In genomic region chr16:64180136-64180900, GRCh38 we compare ENCODE assay signal across 23 cellular contexts.
A peak's percentile ranks its signal among the peaks of the same experiment; 100 is the strongest.
DNase-seq lines count a peak whose midpoint lies in the region; ATAC-seq, FAIRE-seq and TF ChIP-seq lines count a peak whose summit lies in the region.
"Had no signal": no experiment of that assay in that cellular context is flagged by ENCODE, and none has a peak within 500 bp of the region (broad histone marks: within the 10 kb centered on the region; RNA-seq: fewer than 3 reads in every experiment).

No MANE protein-coding gene starts in this region.

- H3K27ac ChIP-seq in astrocyte (ENCODE audit: low read depth, low read length), result no peak overlapping the region
- H3K27ac ChIP-seq in mesenchymal stem cell (ENCODE audit: low read length, poor library complexity, severe bottlenecking), result peak overlapping the region; percentile 93
- no peak overlapping the region for H3K27ac ChIP-seq in PC-3 (ENCODE audit: low read length)
- H3K27ac ChIP-seq: 22Rv1; BLaER1 treated with 17β-estradiol and CSF1 and Interleukin-3, amounts not matched to agents 10 nM and 100 nM; SJSA1 had no signal

- peak overlapping the region; percentile 40 for H2BK5ac ChIP-seq in mesenchymal stem cell (ENCODE audit: low read depth, low read length, poor library complexity, severe bottlenecking)

- H3K9me2 ChIP-seq in PC-3 (replicated peaks; ENCODE audit: low read length), result no peaks in the 10 kb centered on the region

- H3K36me3 ChIP-seq in astrocyte (ENCODE audit: insufficient read depth, low read length), result no peaks in the 10 kb centered on the region
- H3K36me3 ChIP-seq in kidney epithelial cell (ENCODE audit: control insufficient read depth, insufficient read depth, low read length), result no peaks in the 10 kb centered on the region
- H3K36me3 ChIP-seq in mesenchymal stem cell (ENCODE audit: control insufficient read depth in 1 of 2, insufficient read depth in 2 of 2, low read depth in 1 of 2, low read length in 2 of 2), result no peaks in the 10 kb centered on the region
- H3K36me3 ChIP-seq in PC-3 (ENCODE audit: low read depth, low read length), result no peaks in the 10 kb centered on the region
- H3K36me3 ChIP-seq: SJSA1 had no signal

- WGBS in mesenchymal stem cell, result 89% methylated on average over 2 of the region's 4 CpGs

- no peak for TF ChIP-seq CTCF in astrocyte (IDR thresholded peaks at IDR 0.05; ENCODE audit: insufficient read depth, low read depth, low read length)
- TF ChIP-seq CTCF in kidney epithelial cell (IDR thresholded peaks at IDR 0.05; ENCODE audit: insufficient read depth, low read length, poor library complexity, severe bottlenecking), result no peak
- no peak for TF ChIP-seq CTCF in PC-3 (conservative IDR thresholded peaks at IDR 0.05; ENCODE audit: low read depth, low read length)

- H3K4me3 ChIP-seq in astrocyte (ENCODE audit: insufficient read depth, low read depth, low read length) (no peak overlapping the region), kidney epithelial cell (ENCODE audit: low read depth, low read length) (no peak overlapping the region), mesenchymal stem cell (ENCODE audit: insufficient read depth in 1 of 2, low read depth in 1 of 2, low read length in 2 of 2) (no peak overlapping the region), PC-3 (ENCODE audit: low read length) (no peak overlapping the region)
- H3K4me3 ChIP-seq: BLaER1 treated with 17β-estradiol and CSF1 and Interleukin-3, amounts not matched to agents 10 nM and 100 nM; SJSA1 had no signal

- H3K9ac ChIP-seq in astrocyte (ENCODE audit: low read length), result no peak overlapping the region
- H3K9ac ChIP-seq in mesenchymal stem cell (ENCODE audit: low read length), result no peak overlapping the region
- H3K9ac ChIP-seq in PC-3 (ENCODE audit: low read length), result no peak overlapping the region
- H3K9ac ChIP-seq: BLaER1 treated with 17β-estradiol and CSF1 and Interleukin-3, amounts not matched to agents 10 nM and 100 nM had no signal

- H2BK12ac ChIP-seq in mesenchymal stem cell (ENCODE audit: low read length in 2 of 2), result no peak overlapping the region

- no peaks in the 10 kb centered on the region for H3K36me3 Mint-ChIP-seq in astrocyte (ENCODE audit: low read depth, unreplicated experiment)
- H3K36me3 Mint-ChIP-seq: CD4-positive, alpha-beta memory T cell; IgD-negative memory B cell had no signal

- no peak overlapping the region for H2AK5ac ChIP-seq in mesenchymal stem cell (ENCODE audit: low read length, severe bottlenecking)

- H3K9me3 ChIP-seq in astrocyte (ENCODE audit: insufficient read depth, low read depth, low read length) (peaks cover 7% of the 10 kb centered on the region), mesenchymal stem cell (ENCODE audit: control insufficient read depth, low read length) (peaks cover 13% of the 10 kb centered on the region), PC-3 (ENCODE audit: low read length) (no peaks in the 10 kb centered on the region)
- H3K9me3 ChIP-seq: SJSA1 had no signal

- in situ Hi-C loops in ACHN (cut with HindIII; ENCODE audit: low pct_ligation_motif_present, low pct_unique_long_range_greater_than_20kb, low sequenced_read_pairs), result no loop called here

- H2AFZ ChIP-seq in astrocyte (ENCODE audit: low read depth, low read length) (no peak overlapping the region), mesenchymal stem cell (ENCODE audit: low read depth, low read length) (no peak overlapping the region), PC-3 (ENCODE audit: low read length) (no peak overlapping the region)

- H3K79me1 ChIP-seq in mesenchymal stem cell (replicated peaks; ENCODE audit: low read length, poor library complexity, severe bottlenecking), result no peaks in the 10 kb centered on the region

- no peak overlapping the region for H4K91ac ChIP-seq in mesenchymal stem cell (ENCODE audit: low read length)

- POLR2A ChIA-PET in PC-3 (lab: Charles Lee; ENCODE audit: unreplicated experiment), result no interaction called here

- H3K18ac ChIP-seq in mesenchymal stem cell (ENCODE audit: low read depth in 1 of 2, low read length in 2 of 2), result no peak overlapping the region

- no peak overlapping the region for H4K8ac ChIP-seq in mesenchymal stem cell (ENCODE audit: low read length)

- H3K4me3 Mint-ChIP-seq in astrocyte (ENCODE audit: unreplicated experiment), result no peak overlapping the region
- H3K4me3 Mint-ChIP-seq: CD4-positive, alpha-beta memory T cell; IgD-negative memory B cell had no signal

- no peak overlapping the region for H3K4ac ChIP-seq in mesenchymal stem cell (ENCODE audit: low read depth in 1 of 2, low read length in 2 of 2)

- H3K23ac ChIP-seq in mesenchymal stem cell (ENCODE audit: low read length in 2 of 2), result no peak overlapping the region

- no peak for FAIRE-seq in astrocyte (lab: Jason Lieb, UNC)
- FAIRE-seq: G401.6, GM12892, H1, HTR-8/SVneo had no signal

- H4K20me1 ChIP-seq in astrocyte (ENCODE audit: insufficient read depth, low read length), result no peaks in the 10 kb centered on the region
- H4K20me1 ChIP-seq in PC-3 (ENCODE audit: low read length), result no peaks in the 10 kb centered on the region
- H4K20me1 ChIP-seq: BLaER1 treated with 17β-estradiol and CSF1 and Interleukin-3, amounts not matched to agents 10 nM and 100 nM had no signal

- intact Hi-C loops in PC-3 (cut with micrococcal nuclease) (no loop called here), sciatic nerve (cut with DNase I) (no loop called here)

- no peak overlapping the region for H2BK15ac ChIP-seq in mesenchymal stem cell (ENCODE audit: low read depth, poor library complexity, severe bottlenecking)

- DNase-seq in ACHN, result peak; percentile 62
- no peak for DNase-seq in astrocyte (ENCODE audit: low read depth)
- DNase-seq in kidney epithelial cell (ENCODE audit: low read depth), result peak; percentile 55
- no peak for DNase-seq in mesenchymal stem cell
- no peak for DNase-seq in NCI-H2196 (lab: John Stamatoyannopoulos, UW; ENCODE audit: unreplicated experiment)
- no peak for DNase-seq in PC-3
- DNase-seq in sciatic nerve (ENCODE audit: low spot score), result no peak
- DNase-seq: CD4-positive, alpha-beta memory T cell; NCI-H1048; NCI-H1436 treated with DMSO at 0.1 percent for 48 hours; NCI-H1930; NCI-H524 treated with DMSO at 0.1 percent for 48 hours had no signal

- peak overlapping the region; percentile 1 for H3K27ac Mint-ChIP-seq in astrocyte (ENCODE audit: unreplicated experiment)
- H3K27ac Mint-ChIP-seq: CD4-positive, alpha-beta memory T cell; IgD-negative memory B cell had no signal

- no peak overlapping the region for H2BK120ac ChIP-seq in mesenchymal stem cell (ENCODE audit: low read depth, low read length)

- H3F3A ChIP-seq in PC-3 (ENCODE audit: low read length, unreplicated experiment), result no peaks in the 10 kb centered on the region

- H3K27me3 ChIP-seq in astrocyte (ENCODE audit: insufficient read depth, low read length) (no peaks in the 10 kb centered on the region), kidney epithelial cell (ENCODE audit: control insufficient read depth, insufficient read depth, low read length) (no peaks in the 10 kb centered on the region), mesenchymal stem cell (ENCODE audit: control insufficient read depth in 1 of 2, insufficient read depth in 1 of 2, low read length in 2 of 2) (no peaks in the 10 kb centered on the region), PC-3 (ENCODE audit: low read length) (no peaks in the 10 kb centered on the region)
- H3K27me3 ChIP-seq: BLaER1 treated with 17β-estradiol and CSF1 and Interleukin-3, amounts not matched to agents 10 nM and 100 nM; SJSA1 had no signal

- H3K4me2 ChIP-seq in astrocyte (ENCODE audit: low read length) (no peak overlapping the region), mesenchymal stem cell (ENCODE audit: low read length, poor library complexity, severe bottlenecking) (no peak overlapping the region), PC-3 (ENCODE audit: low read length) (no peak overlapping the region)
- H3K4me2 ChIP-seq: BLaER1 treated with 17β-estradiol and CSF1 and Interleukin-3, amounts not matched to agents 10 nM and 100 nM had no signal

- CTCF ChIA-PET in PC-3 (lab: Charles Lee), result no interaction called here

- no peaks in the 10 kb centered on the region for H3K27me3 Mint-ChIP-seq in astrocyte (ENCODE audit: low read depth, unreplicated experiment)
- H3K27me3 Mint-ChIP-seq: CD4-positive, alpha-beta memory T cell; IgD-negative memory B cell had no signal

- peaks cover 16% of the 10 kb centered on the region for H3K9me3 Mint-ChIP-seq in astrocyte (ENCODE audit: unreplicated experiment)

- no peaks in the 10 kb centered on the region for H3K4me1 ChIP-seq in astrocyte (ENCODE audit: insufficient read depth, low read length)
- H3K4me1 ChIP-seq in mesenchymal stem cell (ENCODE audit: control insufficient read depth, insufficient read depth, low read depth, low read length), result no peaks in the 10 kb centered on the region
- no peaks in the 10 kb centered on the region for H3K4me1 ChIP-seq in PC-3 (ENCODE audit: insufficient read depth, low read length)
- H3K4me1 ChIP-seq: BLaER1 treated with 17β-estradiol and CSF1 and Interleukin-3, amounts not matched to agents 10 nM and 100 nM; SJSA1 had no signal

- no peak for ATAC-seq in PC-3
- ATAC-seq in sciatic nerve, result no peak
- no peak for ATAC-seq in GM21526 (IDR thresholded peaks at IDR 0.05; ENCODE audit: low FRiP score, unreplicated experiment)
- ATAC-seq: HCT116, Right ventricle myocardium inferior had no signal

- H3K4me1 Mint-ChIP-seq in astrocyte (ENCODE audit: low read depth, unreplicated experiment), result peaks cover 2% of the 10 kb centered on the region
- H3K4me1 Mint-ChIP-seq: CD4-positive, alpha-beta memory T cell; IgD-negative memory B cell had no signal

- no peak overlapping the region for H3K14ac ChIP-seq in mesenchymal stem cell (ENCODE audit: low read length in 2 of 2)

- H3K79me2 ChIP-seq in astrocyte (ENCODE audit: insufficient read depth, low read length) (no peaks in the 10 kb centered on the region), PC-3 (ENCODE audit: low read length) (no peaks in the 10 kb centered on the region)

- no TSS peak for BruUV-seq in PC-3 (replicated peaks; lab: Mats Ljungman, UMichigan)

Comparison
In these comparisons a context has a peak if more than half of its experiments do, and no peak if none do; other contexts are left out.
1. DNase-seq: peak in ACHN (single experiment) and kidney epithelial cell (single experiment); none in astrocyte (single experiment), mesenchymal stem cell (single experiment), NCI-H2196 (single experiment), PC-3 (single experiment) and sciatic nerve (single experiment).